ENCODE assay signal across 2 cellular contexts in genomic region chr12:21773799-21774198, GRCh38.
TF ChIP-seq lines count a peak whose summit lies in the region.

No MANE protein-coding gene starts in this region.

TF ChIP-seq in liver, 16 proteins besides CTCF, POLR2A, EP300 and RAD21 (continued from another document):
- TF ChIP-seq REST (IDR thresholded peaks at IDR 0.05) (no peak), HNF4G (IDR thresholded peaks at IDR 0.05) (no peak), ZBTB33 (IDR thresholded peaks at IDR 0.05) (no peak), MAX (IDR thresholded peaks at IDR 0.05) (peak; percentile 34)
TF ChIP-seq in liver: peak in this region for 1.

TF ChIP-seq in HepG2, 621 proteins besides CTCF, POLR2A, EP300 and RAD21 (continued from another document):
- TF ChIP-seq ZNF569 (CRISPR knock-in tag; IDR thresholded peaks at IDR 0.05; ENCODE audit: borderline replicate concordance) (no peak), FOXJ3 (CRISPR knock-in tag; IDR thresholded peaks at IDR 0.05; ENCODE audit: borderline replicate concordance) (no peak), GTF3A (CRISPR knock-in tag; conservative IDR thresholded peaks at IDR 0.05) (no peak), MEF2D (CRISPR knock-in tag; IDR thresholded peaks at IDR 0.05) (no peak), PBX2 (CRISPR knock-in tag; IDR thresholded peaks at IDR 0.05) (no peak), SOX6 (IDR thresholded peaks at IDR 0.05) (no peak), SOX6 (CRISPR knock-in tag; IDR thresholded peaks at IDR 0.05) (no peak), BCLAF1 (IDR thresholded peaks at IDR 0.05) (no peak), SMARCE1 (IDR thresholded peaks at IDR 0.05; ENCODE audit: borderline replicate concordance) (no peak), BRCA1 (CRISPR knock-in tag; IDR thresholded peaks at IDR 0.05) (no peak), KDM1A (CRISPR knock-in tag; IDR thresholded peaks at IDR 0.05) (no peak), ZNF318 (CRISPR knock-in tag; IDR thresholded peaks at IDR 0.05) (no peak), ONECUT2 (CRISPR knock-in tag; IDR thresholded peaks at IDR 0.05) (no peak)
